13 cellular contexts compared by ENCODE assay signal in genomic region chr15:78768096-78768495, GRCh38.
"Had no signal": no experiment of that assay in that cellular context is flagged by ENCODE, and none has a peak within 500 bp of the region (broad histone marks: within the 10 kb centered on the region; RNA-seq: fewer than 3 reads in every experiment).

No MANE protein-coding gene starts in this region.

- H3K9ac ChIP-seq: parathyroid adenoma had no signal

- H3K4me3 Mint-ChIP-seq: T-helper 2 cell treated with Interferon-gamma antibody and Interleukin-4, amounts not matched to agents 5 μg/mL and 100 μg/mL, for 36 hours had no signal

- H3K9me3 Mint-ChIP-seq: T-helper 2 cell treated with Interferon-gamma antibody and Interleukin-4, amounts not matched to agents 5 μg/mL and 100 μg/mL, for 36 hours had no signal

- H3K4me3 ChIP-seq: ascending aorta, breast epithelium, gastroesophageal sphincter, right atrium auricular region had no signal

- DNase-seq: activated naive CD4-positive, alpha-beta T cell treated with Interleukin-2 at 50 U/mL for 16 hours; erythroblast; midbrain; small intestine; stimulated activated naive CD8-positive, alpha-beta T cell treated with anti-CD3 and anti-CD28 coated beads, Interleukin-15, Interleukin-2, amounts not matched to agents 100 U/mL and 50 U/mL, for 24 hours; trophoblast cell had no signal

- H3K36me3 ChIP-seq: breast epithelium, gastroesophageal sphincter, right atrium auricular region had no signal

- H2AFZ ChIP-seq: parathyroid adenoma had no signal

- H3K4me1 ChIP-seq: ascending aorta, breast epithelium, gastroesophageal sphincter, parathyroid adenoma had no signal

- H3K79me2 ChIP-seq: parathyroid adenoma had no signal

- ATAC-seq: gastroesophageal sphincter; left lobe of liver; stimulated activated naive CD8-positive, alpha-beta T cell treated with anti-CD3 and anti-CD28 coated beads, Interleukin-15, Interleukin-2, amounts not matched to agents 100 U/mL and 50 U/mL, for 24 hours had no signal

- H3K27me3 ChIP-seq: ascending aorta, breast epithelium, gastroesophageal sphincter, right atrium auricular region had no signal

- H3K27ac Mint-ChIP-seq: T-helper 2 cell treated with Interferon-gamma antibody and Interleukin-4, amounts not matched to agents 5 μg/mL and 100 μg/mL, for 36 hours had no signal

- H3K27ac ChIP-seq: ascending aorta, breast epithelium, gastroesophageal sphincter, parathyroid adenoma had no signal

- H3K9me3 ChIP-seq: ascending aorta, breast epithelium, gastroesophageal sphincter, right atrium auricular region had no signal
